ENCODE assay signal across 7 cellular contexts in genomic region chr6:35729349-35729678, GRCh38. TPM values are rescaled to one million over a fixed set of nuclear protein-coding genes. Genes with fewer than 3 reads are reported as not detected.
DNase-seq lines count a peak whose midpoint lies in the region; ATAC-seq and TF ChIP-seq lines count a peak whose summit lies in the region.
"Had no signal": no experiment of that assay in that cellular context is flagged by ENCODE, and none has a peak within 500 bp of the region (broad histone marks: within the 10 kb centered on the region; RNA-seq: fewer than 3 reads in every experiment).

No MANE protein-coding gene starts in this region.

- peaks cover 34% of the 10 kb centered on the region for H3K27me3 Mint-ChIP-seq in GM23338 (ENCODE audit: insufficient read depth, low read depth, poor library complexity)

- no peak overlapping the region for H3K4me3 ChIP-seq in GM23338
- no peak overlapping the region for H3K4me3 ChIP-seq in ascending aorta
- no peak overlapping the region for H3K4me3 ChIP-seq in osteoblast (ENCODE audit: insufficient read depth, low read length)

- H3K36me3 Mint-ChIP-seq in GM23338 (ENCODE audit: low read depth), result no peaks in the 10 kb centered on the region; the same call in 2 of the 3 replicates

- no peaks in the 10 kb centered on the region for H3K9me3 Mint-ChIP-seq in GM23338

- H3K4me1 ChIP-seq in GM23338 (ENCODE audit: insufficient read depth) (peaks cover 41% of the 10 kb centered on the region), ascending aorta (peaks cover 63 to 81% of the 10 kb centered on the region in 2 donors), osteoblast (ENCODE audit: insufficient read depth, low read length) (peaks cover 34% of the 10 kb centered on the region)

- H3K27me3 ChIP-seq in GM23338 (ENCODE audit: insufficient read depth) (peaks cover 19% of the 10 kb centered on the region), ascending aorta (no peaks in the 10 kb centered on the region), osteoblast (ENCODE audit: insufficient read depth, low read length) (no peaks in the 10 kb centered on the region)

- H3K36me3 ChIP-seq in GM23338 (ENCODE audit: insufficient read depth), result no peaks in the 10 kb centered on the region; the same call in 1 of the 2 replicates
- H3K36me3 ChIP-seq in ascending aorta, result no peaks in the 10 kb centered on the region
- H3K36me3 ChIP-seq in osteoblast (ENCODE audit: insufficient read depth, low read length), result no peaks in the 10 kb centered on the region

- H3K4me2 ChIP-seq in GM23338, result peak overlapping the region; percentile 89
- no peak overlapping the region for H3K4me2 ChIP-seq in osteoblast (ENCODE audit: insufficient read depth, low read length)

- peak overlapping the region; percentile 50 for H3K4me3 Mint-ChIP-seq in GM23338

- DNase-seq in GM23338 (ENCODE audit: low spot score) (no peak), ascending aorta (ENCODE audit: low spot score in 2 of 2) (no peak), osteoblast (ENCODE audit: insufficient read length, low spot score, missing footprints) (peak; percentile 79), OCI-M1 (lab: John Stamatoyannopoulos, UW) (no peak), G401 (ENCODE audit: low spot score) (no peak), GM19240 (ENCODE audit: insufficient read length, low spot score) (no peak)
- DNase-seq: NCI-H2081 treated with DMSO at 0.1 percent for 48 hours had no signal

- no peak for TF ChIP-seq CTCF in GM23338 (conservative IDR thresholded peaks at IDR 0.05; ENCODE audit: low read depth in 2 of 2)
- TF ChIP-seq CTCF in ascending aorta (IDR thresholded peaks at IDR 0.05), result no peak
- TF ChIP-seq CTCF in osteoblast (IDR thresholded peaks at IDR 0.05; ENCODE audit: extremely low read depth, low read depth, low read length), result no peak

- no peak for ATAC-seq in GM23338

- H3K9me3 ChIP-seq in ascending aorta (no peaks in the 10 kb centered on the region), osteoblast (ENCODE audit: low read depth, low read length) (no peaks in the 10 kb centered on the region)

- peaks cover 61% of the 10 kb centered on the region for H3K4me1 Mint-ChIP-seq in GM23338

- no peak overlapping the region for H3K27ac Mint-ChIP-seq in GM23338

- in situ Hi-C loops in G401 (cut with HindIII; ENCODE audit: low sequenced_read_pairs), result no loop called here

- H3K79me2 ChIP-seq in GM23338 (replicated peaks; ENCODE audit: insufficient read depth) (no peaks in the 10 kb centered on the region), osteoblast (ENCODE audit: insufficient read depth, low read length) (no peaks in the 10 kb centered on the region)

- H4K20me1 ChIP-seq in GM23338 (replicated peaks; ENCODE audit: insufficient read depth) (no peaks in the 10 kb centered on the region), osteoblast (ENCODE audit: insufficient read depth, low read length) (no peaks in the 10 kb centered on the region)

- no peak overlapping the region for H2AFZ ChIP-seq in GM23338
- H2AFZ ChIP-seq in osteoblast (ENCODE audit: low read length), result no peak overlapping the region

- peaks cover 30% of the 10 kb centered on the region for H3F3A ChIP-seq in GM23338 (replicated peaks; ENCODE audit: low read depth)

- intact Hi-C loops in ascending aorta (cut with DNase I), result loop anchor here (10.0 kb wide), 1 partner anchor 1485 kb away; the partner anchor contains the start of gene SMIM29

- H3K9me2 ChIP-seq in GM23338 (ENCODE audit: insufficient read depth), result no peaks in the 10 kb centered on the region

- no peak overlapping the region for H3K27ac ChIP-seq in GM23338 (ENCODE audit: low read depth)
- peak overlapping the region; percentile 100 for H3K27ac ChIP-seq in ascending aorta
- H3K27ac ChIP-seq in osteoblast (ENCODE audit: low read depth, low read length), result no peak overlapping the region

TF ChIP-seq in GM23338, 12 proteins besides CTCF, POLR2A, EP300 and RAD21 (continues in another document):
- TF ChIP-seq EZH2phosphoT487 (IDR thresholded peaks at IDR 0.05; ENCODE audit: unreplicated experiment) (no peak), NANOG (IDR thresholded peaks at IDR 0.05; ENCODE audit: borderline replicate concordance) (no peak), JUNB (IDR thresholded peaks at IDR 0.05; ENCODE audit: unreplicated experiment) (no peak), STAT1 (IDR thresholded peaks at IDR 0.05; ENCODE audit: unreplicated experiment) (no peak), ZNF462 (CRISPR knock-in tag; IDR thresholded peaks at IDR 0.05) (no peak), ZNF331 (CRISPR knock-in tag; IDR thresholded peaks at IDR 0.05; ENCODE audit: low read depth) (no peak), POLR2AphosphoS5 (IDR thresholded peaks at IDR 0.05; ENCODE audit: low read depth) (no peak)

RNA-seq across cellular contexts. Expression of gene ARMC12, which starts 7.5 kb away (rescaled TPM):
- 0.90 and 1.3 TPM in 2 replicates for total RNA-seq in GM23338 (2014; rRNA removed; shearing (Covaris generic))
- polyA plus RNA-seq in GM23338 (2016; fragmentation: Nextera tagmentation; extraction: Ambion mirVana), result 0.94 TPM in 2 replicates
- total RNA-seq in ascending aorta (not detected), osteoblast (0.36 and 0.59 TPM in 2 replicates)
- total RNA-seq in G401 (2014; rRNA removed; shearing (Covaris generic)), result 0.68 TPM in 1 of 2 replicates, not detected in the other

RNA-seq across cellular contexts. Expression of gene FKBP5, which starts 40.6 kb away (rescaled TPM):
- total RNA-seq in GM23338 (2014; rRNA removed; shearing (Covaris generic)), result 24.3 and 28.6 TPM in 2 replicates
- polyA plus RNA-seq in GM23338 (2016; fragmentation: Nextera tagmentation; extraction: Ambion mirVana), result 17.7 and 19.8 TPM in 2 replicates
- 112 TPM for total RNA-seq in ascending aorta
- total RNA-seq in osteoblast, result 5.1 and 6.2 TPM in 2 replicates
- 29.4 and 33.5 TPM in 2 replicates for total RNA-seq in G401 (2014; rRNA removed; shearing (Covaris generic))

RNA-seq across cellular contexts. Expression of gene CLPSL2, which starts 47.1 kb away (rescaled TPM):
- total RNA-seq in GM23338 (2014; rRNA removed; shearing (Covaris generic)), result 3.1 TPM in 1 of 2 replicates, not detected in the other
- polyA plus RNA-seq in GM23338 (2016; fragmentation: Nextera tagmentation; extraction: Ambion mirVana), result 2.9 and 3.6 TPM in 2 replicates
- total RNA-seq in ascending aorta (not detected), osteoblast (not detected in 2 replicates)
- total RNA-seq in G401 (2014; rRNA removed; shearing (Covaris generic)), result not detected in 2 replicates

RNA-seq across cellular contexts. Expression of gene CLPSL1, which starts 51.5 kb away (rescaled TPM):
- not detected in 2 replicates for total RNA-seq in GM23338 (2014; rRNA removed; shearing (Covaris generic))
- 0.80 TPM in 1 of 2 replicates, not detected in the other for polyA plus RNA-seq in GM23338 (2016; fragmentation: Nextera tagmentation; extraction: Ambion mirVana)
- total RNA-seq in ascending aorta (not detected), osteoblast (not detected in 2 replicates)
- total RNA-seq in G401 (2014; rRNA removed; shearing (Covaris generic)), result not detected in 2 replicates

Comparison
In these comparisons a context has a peak if more than half of its experiments do, and no peak if none do; other contexts are left out.
1. H3K27ac ChIP-seq: peak in ascending aorta (2 of 2); none in GM23338 (single experiment) and osteoblast (single experiment).